In genomic region chr10:132201111-132201989, GRCh38 we compare ENCODE assay signal across 25 cellular contexts.
"Had no signal": no experiment of that assay in that cellular context is flagged by ENCODE, and none has a peak within 500 bp of the region (broad histone marks: within the 10 kb centered on the region; RNA-seq: fewer than 3 reads in every experiment).

No MANE protein-coding gene starts in this region.

- H3K9me3 Mint-ChIP-seq: effector memory CD8-positive, alpha-beta T cell; naive thymus-derived CD4-positive, alpha-beta T cell; nephron; neural progenitor cell; stimulated activated naive B cell treated with anti-CD40 and anti-IgM and Interleukin-4, amounts not matched to agents 10 μg/mL and 1 μg/mL and 100 μg/mL, for 72 hours; stimulated activated naive CD8-positive, alpha-beta T cell treated with anti-CD3 and anti-CD28 coated beads, Interleukin-15, Interleukin-2, amounts not matched to agents 100 ng/mL and 50 ng/mL, for 24 hours had no signal

- H3K4me3 Mint-ChIP-seq: effector memory CD8-positive, alpha-beta T cell; naive thymus-derived CD4-positive, alpha-beta T cell; nephron; neural progenitor cell; stimulated activated naive B cell treated with anti-CD40 and anti-IgM and Interleukin-4, amounts not matched to agents 10 μg/mL and 1 μg/mL and 100 μg/mL, for 72 hours; stimulated activated naive CD8-positive, alpha-beta T cell treated with anti-CD3 and anti-CD28 coated beads, Interleukin-15, Interleukin-2, amounts not matched to agents 100 ng/mL and 50 ng/mL, for 24 hours had no signal

- H3K4me1 ChIP-seq: neural progenitor cell, pancreas, transverse colon, upper lobe of right lung, uterus had no signal

- DNase-seq: cortex of kidney; effector memory CD8-positive, alpha-beta T cell; head of caudate nucleus; hippocampal formation; kidney glomerular epithelial cell; mammary epithelial cell; mesendoderm; midbrain; nucleus accumbens; stimulated activated CD4-positive, alpha-beta T cell treated with anti-CD3 and anti-CD28 coated beads, Interleukin-15, amount 100 ng/mL, for 24 hours; stimulated activated CD4-positive, alpha-beta T cell treated with anti-CD3 and anti-CD28 coated beads, Interleukin-2, amount 100 ng/mL, for 48 hours; stimulated activated naive B cell treated with anti-CD40 and anti-IgM and Interleukin-4, amounts not matched to agents 10 μg/mL and 1 μg/mL and 100 μg/mL, for 72 hours; transverse colon; upper lobe of right lung; uterus had no signal

- H3K27ac Mint-ChIP-seq: effector memory CD8-positive, alpha-beta T cell; nephron; neural progenitor cell; stimulated activated naive B cell treated with anti-CD40 and anti-IgM and Interleukin-4, amounts not matched to agents 10 μg/mL and 1 μg/mL and 100 μg/mL, for 72 hours; stimulated activated naive CD8-positive, alpha-beta T cell treated with anti-CD3 and anti-CD28 coated beads, Interleukin-15, Interleukin-2, amounts not matched to agents 100 ng/mL and 50 ng/mL, for 24 hours had no signal

- H3K27me3 Mint-ChIP-seq: naive thymus-derived CD4-positive, alpha-beta T cell; stimulated activated naive CD8-positive, alpha-beta T cell treated with anti-CD3 and anti-CD28 coated beads, Interleukin-15, Interleukin-2, amounts not matched to agents 100 ng/mL and 50 ng/mL, for 24 hours had no signal

- ATAC-seq: effector memory CD8-positive, alpha-beta T cell; naive thymus-derived CD4-positive, alpha-beta T cell; pancreas; stimulated activated naive B cell treated with anti-CD40 and anti-IgM and Interleukin-4, amounts not matched to agents 10 μg/mL and 1 μg/mL and 100 μg/mL, for 72 hours; upper lobe of right lung had no signal

- FAIRE-seq: endometrium, frontal cortex, islet of Langerhans, pancreas had no signal

- H3K36me3 ChIP-seq: cardiac muscle cell, neural progenitor cell, pancreas, transverse colon, upper lobe of right lung, uterus had no signal

- H3K9me3 ChIP-seq: pancreas, transverse colon, upper lobe of right lung, uterus had no signal

- H3K4me3 ChIP-seq: cardiac muscle cell, neural progenitor cell, pancreas, skin epidermis, transverse colon, upper lobe of right lung, uterus had no signal

- H3K9ac ChIP-seq: neural progenitor cell had no signal

- H3K27me3 ChIP-seq: cardiac muscle cell, neural progenitor cell, pancreas, transverse colon, upper lobe of right lung, uterus had no signal

- H3K36me3 Mint-ChIP-seq: neural progenitor cell; stimulated activated naive B cell treated with anti-CD40 and anti-IgM and Interleukin-4, amounts not matched to agents 10 μg/mL and 1 μg/mL and 100 μg/mL, for 72 hours had no signal

- H3K27ac ChIP-seq: cardiac muscle cell, neural progenitor cell, pancreas, skin epidermis, transverse colon, upper lobe of right lung, uterus had no signal

- H3K4me1 Mint-ChIP-seq: nephron; neural progenitor cell; stimulated activated naive B cell treated with anti-CD40 and anti-IgM and Interleukin-4, amounts not matched to agents 10 μg/mL and 1 μg/mL and 100 μg/mL, for 72 hours had no signal
